ENCODE assay signal across 12 cellular contexts in the genomic region with DNA sequence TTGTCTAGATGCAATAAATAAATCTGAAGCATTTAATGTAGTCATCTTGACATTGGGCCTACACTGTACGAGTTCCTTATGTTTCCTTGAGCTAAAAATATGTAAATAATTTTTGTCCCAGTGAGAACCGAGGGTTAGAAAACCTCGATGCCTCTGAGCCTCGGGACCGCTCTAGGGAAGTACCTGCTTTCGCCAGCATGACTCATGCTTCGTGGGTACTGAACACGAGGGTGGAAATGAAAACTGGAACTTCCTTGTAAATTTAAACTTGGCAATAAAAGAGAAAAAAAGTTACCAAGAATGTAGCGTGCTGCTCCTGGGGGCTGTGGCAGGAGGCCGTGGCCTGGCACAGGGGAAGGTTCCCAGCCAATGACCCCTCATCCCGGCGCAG.
DNase-seq lines count a peak whose midpoint lies in the region; ATAC-seq lines count a peak whose summit lies in the region.
"Had no signal": no experiment of that assay in that cellular context is flagged by ENCODE, and none has a peak within 500 bp of the region (broad histone marks: within the 10 kb centered on the region; RNA-seq: fewer than 3 reads in every experiment).

No MANE protein-coding gene starts in this region.

- no peak overlapping the region for H3K4me3 ChIP-seq in MG63
- H3K4me3 ChIP-seq: heart right ventricle had no signal

- no peaks in the 10 kb centered on the region for H3K9me3 ChIP-seq in MG63
- H3K9me3 ChIP-seq: heart right ventricle had no signal

- H3K9me3 Mint-ChIP-seq in activated T-cell treated with anti-CD3 and anti-CD28 coated beads, Interleukin-2, amount 50 U/mL, for 72 hours, result no peaks in the 10 kb centered on the region
- H3K9me3 Mint-ChIP-seq: neural crest cell had no signal

- H3K27me3 ChIP-seq in MG63, result no peaks in the 10 kb centered on the region
- H3K27me3 ChIP-seq: heart right ventricle had no signal

- H3K27ac Mint-ChIP-seq in activated T-cell treated with anti-CD3 and anti-CD28 coated beads, Interleukin-2, amount 50 U/mL, for 72 hours, result peak overlapping the region; percentile 96

- H3K4me3 Mint-ChIP-seq in activated T-cell treated with anti-CD3 and anti-CD28 coated beads, Interleukin-2, amount 50 U/mL, for 72 hours, result peak overlapping the region; percentile 68 to 71
- H3K4me3 Mint-ChIP-seq: neural crest cell had no signal

- peak; percentile 23 for DNase-seq in ACHN
- DNase-seq in activated T-cell treated with anti-CD3 and anti-CD28 coated beads, Interleukin-2, amount 50 U/mL, for 72 hours, result peak; percentile 54 to 63
- DNase-seq in medulla oblongata (ENCODE audit: extremely low spot score), result peak; percentile 57
- no peak for DNase-seq in epidermal melanocyte (ENCODE audit: insufficient read length, low spot score)
- DNase-seq in MG63, result no peak
- DNase-seq in DMS153 treated with DMSO at 0.1 percent for 48 hours (lab: John Stamatoyannopoulos, UW; ENCODE audit: unreplicated experiment), result no peak
- DNase-seq: COR-L47, heart right ventricle, NCI-H1930 had no signal

- no peaks in the 10 kb centered on the region for H3K27me3 Mint-ChIP-seq in activated T-cell treated with anti-CD3 and anti-CD28 coated beads, Interleukin-2, amount 50 U/mL, for 72 hours (ENCODE audit: low read depth)

- H3K4me1 Mint-ChIP-seq in activated T-cell treated with anti-CD3 and anti-CD28 coated beads, Interleukin-2, amount 50 U/mL, for 72 hours (ENCODE audit: low read depth), result peaks cover 88% of the 10 kb centered on the region
- H3K4me1 Mint-ChIP-seq: neural crest cell had no signal

- peaks cover 3 to 5% of the 10 kb centered on the region in 2 donors for H3K36me3 Mint-ChIP-seq in activated T-cell treated with anti-CD3 and anti-CD28 coated beads, Interleukin-2, amount 50 U/mL, for 72 hours (ENCODE audit: insufficient read depth in 2 of 2)

- in situ Hi-C loops in ACHN (cut with HindIII; ENCODE audit: low pct_ligation_motif_present, low pct_unique_long_range_greater_than_20kb, low sequenced_read_pairs), result no loop called here

- peak; percentile 32 for ATAC-seq in HG02759 (IDR thresholded peaks at IDR 0.05; ENCODE audit: unreplicated experiment)
- peak; percentile 68 to 73 for ATAC-seq in activated T-cell treated with anti-CD3 and anti-CD28 coated beads, Interleukin-2, amount 50 U/mL, for 72 hours (replicated peaks in 1 of 2)
- ATAC-seq in GM21576 (IDR thresholded peaks at IDR 0.05; ENCODE audit: unreplicated experiment), result no peak

- H3K36me3 ChIP-seq in MG63, result no peaks in the 10 kb centered on the region; the same call in none of the 2 replicates

Comparison
In these comparisons a context has a peak if more than half of its experiments do, and no peak if none do; other contexts are left out.
1. DNase-seq: peak in ACHN (single experiment), activated T-cell treated with anti-CD3 and anti-CD28 coated beads, Interleukin-2, amount 50 U/mL, for 72 hours (2 of 2) and medulla oblongata (single experiment); none in epidermal melanocyte (single experiment), MG63 (single experiment) and DMS153 treated with DMSO at 0.1 percent for 48 hours (single experiment).